1 cellular context compared by ENCODE assay signal in genomic region chr1:183946309-183946591, GRCh38.
TF ChIP-seq lines count a peak whose summit lies in the region.

No MANE protein-coding gene starts in this region.

TF ChIP-seq in GM23338, 12 proteins besides CTCF, POLR2A, EP300 and RAD21 (continued from another document):
- TF ChIP-seq ZNF462 (CRISPR knock-in tag; IDR thresholded peaks at IDR 0.05) (no peak), REST (IDR thresholded peaks at IDR 0.05; ENCODE audit: unreplicated experiment) (no peak), ETS1 (IDR thresholded peaks at IDR 0.05) (no peak), CREB1 (CRISPR knock-in tag; IDR thresholded peaks at IDR 0.05; ENCODE audit: low read depth) (no peak), JUNB (IDR thresholded peaks at IDR 0.05; ENCODE audit: unreplicated experiment) (no peak), NANOG (IDR thresholded peaks at IDR 0.05; ENCODE audit: borderline replicate concordance) (no peak), POLR2AphosphoS5 (IDR thresholded peaks at IDR 0.05; ENCODE audit: low read depth) (no peak), EZH2phosphoT487 (IDR thresholded peaks at IDR 0.05; ENCODE audit: unreplicated experiment) (no peak), STAT1 (IDR thresholded peaks at IDR 0.05; ENCODE audit: unreplicated experiment) (no peak), EZH2 (IDR thresholded peaks at IDR 0.05; ENCODE audit: low read depth, unreplicated experiment) (no peak), ZNF331 (CRISPR knock-in tag; IDR thresholded peaks at IDR 0.05; ENCODE audit: low read depth) (no peak)
